Comparison of ENCODE assay signal across 19 cellular contexts in genomic region chr18:70598406-70598805, GRCh38.
"Had no signal": no experiment of that assay in that cellular context is flagged by ENCODE, and none has a peak within 500 bp of the region (broad histone marks: within the 10 kb centered on the region; RNA-seq: fewer than 3 reads in every experiment).

No MANE protein-coding gene starts in this region.

- H3K27me3 ChIP-seq: Peyer's patch, SJSA1 had no signal

- H3K4me1 Mint-ChIP-seq: activated CD4-positive, alpha-beta memory T cell treated with anti-CD3 and anti-CD28 coated beads, Interleukin-2, amount 10 ng/mL, durations not matched to agents 7 days and 5 days; brain had no signal

- H3K36me3 ChIP-seq: Peyer's patch, SJSA1, WERI-Rb-1 had no signal

- H3K4me3 Mint-ChIP-seq: activated CD4-positive, alpha-beta memory T cell treated with anti-CD3 and anti-CD28 coated beads, Interleukin-2, amount 10 ng/mL, durations not matched to agents 7 days and 5 days; brain had no signal

- H3K9me3 Mint-ChIP-seq: activated CD4-positive, alpha-beta memory T cell treated with anti-CD3 and anti-CD28 coated beads, Interleukin-2, amount 10 ng/mL, durations not matched to agents 7 days and 5 days; activated T-cell treated with anti-CD3 and anti-CD28 coated beads, Interleukin-2, amount 50 U/mL, for 24 hours; activated T-helper 2 cell treated with anti-CD3 and anti-CD28 coated beads, Interferon-gamma antibody, Interleukin-2, Interleukin-4, amounts not matched to agents 10 μg/mL and 5 μg/mL and 100 μg/mL, durations not matched to agents 14 hours and 24 hours and 36 hours had no signal

- H3K4me3 ChIP-seq: Peyer's patch, SJSA1 had no signal

- H3K27me3 Mint-ChIP-seq: activated CD4-positive, alpha-beta memory T cell treated with anti-CD3 and anti-CD28 coated beads, Interleukin-2, amount 10 ng/mL, durations not matched to agents 7 days and 5 days; activated naive CD8-positive, alpha-beta T cell; activated naive CD8-positive, alpha-beta T cell treated with anti-CD3 and anti-CD28 coated beads, Interleukin-2, amount 50 U/mL, for 24 hours; activated T-cell treated with anti-CD3 and anti-CD28 coated beads, Interleukin-2, amount 50 U/mL, for 24 hours had no signal

- DNase-seq: activated gamma-delta T cell, cerebellar nuclear complex, NCI-H1105, NCI-H1417 treated with DMSO at 0.1 percent for 48 hours, NCI-H1694, NCI-H2081 treated with DMSO at 0.1 percent for 48 hours, NCI-H226, NCI-H446 treated with DMSO at 0.1 percent for 48 hours, SHP77 treated with DMSO at 0.1 percent for 48 hours, T1000 had no signal

- H3K4me1 ChIP-seq: Peyer's patch, SJSA1 had no signal

- H3K36me3 Mint-ChIP-seq: activated naive CD8-positive, alpha-beta T cell; brain had no signal

- H3K27ac Mint-ChIP-seq: activated CD4-positive, alpha-beta memory T cell treated with anti-CD3 and anti-CD28 coated beads, Interleukin-2, amount 10 ng/mL, durations not matched to agents 7 days and 5 days; activated T-helper 2 cell treated with anti-CD3 and anti-CD28 coated beads, Interferon-gamma antibody, Interleukin-2, Interleukin-4, amounts not matched to agents 10 μg/mL and 5 μg/mL and 100 μg/mL, durations not matched to agents 14 hours and 24 hours and 36 hours; brain had no signal

- H3K27ac ChIP-seq: Peyer's patch, SJSA1, WERI-Rb-1 had no signal

- H3K9me3 ChIP-seq: Peyer's patch, SJSA1 had no signal
